1 cellular context compared by ENCODE assay signal in the genomic region with DNA sequence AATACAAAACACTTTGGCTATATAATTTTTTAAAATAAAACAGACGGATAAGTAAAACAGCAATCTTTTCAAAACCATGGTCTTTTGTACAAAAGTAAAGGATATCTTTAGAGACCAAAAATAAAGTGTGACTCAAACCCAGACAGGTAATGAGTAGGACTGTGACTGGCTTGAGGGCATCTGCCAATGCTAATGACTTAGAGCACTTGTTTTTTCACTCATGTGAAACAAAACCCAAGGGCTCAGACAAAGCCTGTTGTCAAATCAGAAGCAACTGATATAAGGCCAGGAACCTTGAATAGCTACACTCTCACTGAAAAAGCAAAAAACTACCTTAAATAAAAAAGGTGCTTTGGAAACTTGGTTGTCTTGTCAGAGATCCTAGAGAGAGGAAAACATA.
A peak's percentile ranks its signal among the peaks of the same experiment; 100 is the strongest.
TF ChIP-seq lines count a peak whose summit lies in the region.

No MANE protein-coding gene starts in this region.

TF ChIP-seq in GM12878, 131 proteins besides CTCF, POLR2A, EP300 and RAD21 (continued from another document):
- TF ChIP-seq USF2 (IDR thresholded peaks at IDR 0.05; ENCODE audit: borderline replicate concordance, low read depth, low read length) = no peak
- peak; percentile 80; the same call in 1 of the 2 replicates for TF ChIP-seq BACH1 (IDR thresholded peaks at IDR 0.05; ENCODE audit: borderline replicate concordance)
- TF ChIP-seq NFXL1 (IDR thresholded peaks at IDR 0.05; ENCODE audit: borderline replicate concordance) = no peak
- TF ChIP-seq IRF4 (IDR thresholded peaks at IDR 0.05; ENCODE audit: low read depth, low read length) = peak; percentile 96
- TF ChIP-seq NBN (IDR thresholded peaks at IDR 0.05) = 0 out of 2 replicates have a peak, but pooled peaks have one; percentile 20
- TF ChIP-seq FOXM1 (IDR thresholded peaks at IDR 0.05; ENCODE audit: low read depth, low read length) = peak; percentile 87; the same call in 1 of the 2 replicates
- TF ChIP-seq NFYA (IDR thresholded peaks at IDR 0.05; ENCODE audit: borderline replicate concordance, low read depth, low read length) = no peak
- 0 out of 2 replicates have a peak, but pooled peaks have one; percentile 36 for TF ChIP-seq ATF7 (IDR thresholded peaks at IDR 0.05; ENCODE audit: low read depth)
- 0 out of 4 replicates have a peak, but pooled peaks of 1 of the 2 experiments have one; percentile 71 for TF ChIP-seq SRF (IDR thresholded peaks at IDR 0.05; ENCODE audit: low read depth in 2 of 2, low read length in 2 of 2)
- TF ChIP-seq NRF1 (conservative IDR thresholded peaks at IDR 0.05; ENCODE audit: low read depth, low read length) = no peak
- TF ChIP-seq GABPA (IDR thresholded peaks at IDR 0.05; ENCODE audit: low read depth) = no peak
- peak; percentile 86 for TF ChIP-seq RUNX3 (IDR thresholded peaks at IDR 0.05; ENCODE audit: low read length)
- TF ChIP-seq POU2F2 (IDR thresholded peaks at IDR 0.05; ENCODE audit: borderline replicate concordance, low read depth, low read length) = peak; percentile 67; the same call in 1 of the 3 replicates
- TF ChIP-seq CBFB (IDR thresholded peaks at IDR 0.05; ENCODE audit: low read depth) = 0 out of 2 replicates have a peak, but pooled peaks have one; percentile 32
- TF ChIP-seq MEF2B (IDR thresholded peaks at IDR 0.05; ENCODE audit: partially characterized antibody, poor library complexity, severe bottlenecking) = peak; percentile 85
- TF ChIP-seq TCF12 (IDR thresholded peaks at IDR 0.05; ENCODE audit: low read depth, low read length) = 0 out of 2 replicates have a peak, but pooled peaks have one; percentile 32
- TF ChIP-seq PAX5 (IDR thresholded peaks at IDR 0.05; ENCODE audit: borderline replicate concordance, low read depth, low read length) = 0 out of 2 replicates have a peak, but pooled peaks have one; percentile 66
- TF ChIP-seq NFIC (IDR thresholded peaks at IDR 0.05; ENCODE audit: low read depth, low read length) = peak; percentile 91
- TF ChIP-seq CREB1 (IDR thresholded peaks at IDR 0.05; ENCODE audit: low read depth) = peak; percentile 34; the same call in 1 of the 2 replicates
- TF ChIP-seq SMC3 (IDR thresholded peaks at IDR 0.05; ENCODE audit: borderline replicate concordance, low read length) = no peak
- TF ChIP-seq GATAD2B (conservative IDR thresholded peaks at IDR 0.05; ENCODE audit: low read depth) = 0 out of 2 replicates have a peak, but pooled peaks have one; percentile 36
- TF ChIP-seq TCF7 (IDR thresholded peaks at IDR 0.05; ENCODE audit: borderline replicate concordance) = peak; percentile 57; the same call in 1 of the 2 replicates
- no peak for TF ChIP-seq NR2C1 (IDR thresholded peaks at IDR 0.05)
- 0 out of 2 replicates have a peak, but pooled peaks have one; percentile 40 for TF ChIP-seq TBL1XR1 (IDR thresholded peaks at IDR 0.05; ENCODE audit: low read depth, low read length)
- TF ChIP-seq IKZF2 (IDR thresholded peaks at IDR 0.05) = peak; percentile 55 to 76; a peak in 3 of 4 replicates
- TF ChIP-seq, protein P1, sequence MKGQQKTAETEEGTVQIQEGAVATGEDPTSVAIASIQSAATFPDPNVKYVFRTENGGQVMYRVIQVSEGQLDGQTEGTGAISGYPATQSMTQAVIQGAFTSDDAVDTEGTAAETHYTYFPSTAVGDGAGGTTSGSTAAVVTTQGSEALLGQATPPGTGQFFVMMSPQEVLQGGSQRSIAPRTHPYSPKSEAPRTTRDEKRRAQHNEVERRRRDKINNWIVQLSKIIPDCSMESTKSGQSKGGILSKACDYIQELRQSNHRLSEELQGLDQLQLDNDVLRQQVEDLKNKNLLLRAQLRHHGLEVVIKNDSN (IDR thresholded peaks at IDR 0.05; ENCODE audit: borderline replicate concordance, extremely low read length, insufficient read depth, low read depth, low read length) = no peak
